24 cellular contexts compared by ENCODE assay signal in the genomic region with DNA sequence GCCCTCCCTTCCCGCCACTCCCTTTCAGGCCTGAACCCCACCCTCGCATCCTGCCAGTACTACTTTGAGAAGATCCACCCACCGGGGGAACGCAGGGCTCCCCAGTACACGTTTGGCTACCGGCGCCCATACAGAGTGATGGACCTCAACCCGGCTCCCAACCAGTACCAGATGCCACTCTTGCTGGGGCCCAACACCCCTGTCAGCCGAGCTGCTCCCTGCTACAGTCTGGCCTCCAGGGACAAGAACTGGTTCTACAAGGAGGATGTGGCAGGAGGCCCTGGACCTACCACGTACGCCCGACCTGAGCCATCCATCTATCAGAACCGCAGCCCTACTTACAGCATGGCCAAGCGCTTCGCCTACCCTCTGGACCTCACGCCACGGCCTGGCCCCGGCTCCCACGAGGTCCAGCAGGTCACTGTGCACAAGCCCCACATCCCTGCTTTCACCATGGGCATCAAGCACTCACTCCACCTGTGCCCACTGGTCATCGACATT. TPM values are rescaled to one million over a fixed set of nuclear protein-coding genes. Genes with fewer than 3 reads are reported as not detected.
DNase-seq lines count a peak whose midpoint lies in the region; ATAC-seq and TF ChIP-seq lines count a peak whose summit lies in the region.
"Had no signal": no experiment of that assay in that cellular context is flagged by ENCODE, and none has a peak within 500 bp of the region (broad histone marks: within the 10 kb centered on the region; RNA-seq: fewer than 3 reads in every experiment).

No MANE protein-coding gene starts in this region.

- H3K9me3 ChIP-seq in RWPE2 (ENCODE audit: severe bottlenecking) (no peaks in the 10 kb centered on the region), tibial artery (no peaks in the 10 kb centered on the region)
- H3K9me3 ChIP-seq: SJCRH30 had no signal

- DNase-seq in H7 (peak; percentile 46), RWPE2 (ENCODE audit: low spot score) (peak; percentile 73), mesothelial cell of epicardium (ENCODE audit: low spot score in 2 of 2, unreplicated experiment in 2 of 2) (no peak), tibial artery (peak; percentile 16 to 57), A172 (ENCODE audit: low spot score) (no peak), brain microvascular endothelial cell (no peak)
- DNase-seq: activated CD8-positive, alpha-beta T cell treated with anti-CD3 and anti-CD28 coated beads, Interleukin-2, amount 10 ng/mL, durations not matched to agents 7 days and 5 days; amniotic stem cell; effector CD4-positive, alpha-beta T cell; NCI-H1048; NCI-H446; NCI-H748 treated with DMSO at 0.1 percent for 48 hours; occipital lobe; SJCRH30; stimulated activated CD4-positive, alpha-beta T cell treated with anti-CD3 and anti-CD28 coated beads, Interleukin-1b, Interleukin-23, amount 100 ng/mL, for 48 hours; SW 1271; T-helper 9 cell had no signal

- no peak overlapping the region for H3K4me3 Mint-ChIP-seq in mesothelial cell of epicardium
- H3K4me3 Mint-ChIP-seq: activated CD8-positive, alpha-beta T cell treated with anti-CD3 and anti-CD28 coated beads, Interleukin-2, amount 10 ng/mL, durations not matched to agents 7 days and 5 days; activated naive CD4-positive, alpha-beta T cell treated with anti-CD3 and anti-CD28 coated beads, Interleukin-2, amount 50 U/mL, for 24 hours; stimulated activated naive CD8-positive, alpha-beta T cell treated with anti-CD3 and anti-CD28 coated beads, Interleukin-15, Interleukin-2, amounts not matched to agents 100 ng/mL and 50 ng/mL, for 24 hours had no signal

- H3K36me3 ChIP-seq in H7 (replicated peaks; ENCODE audit: control insufficient read depth, insufficient read depth, low read length) (no peaks in the 10 kb centered on the region), RWPE2 (ENCODE audit: low read depth) (no peaks in the 10 kb centered on the region), tibial artery (no peaks in the 10 kb centered on the region), brain microvascular endothelial cell (replicated peaks) (no peaks in the 10 kb centered on the region)
- H3K36me3 ChIP-seq: SJCRH30 had no signal

- H3K4me1 Mint-ChIP-seq in mesothelial cell of epicardium = peaks cover 30% of the 10 kb centered on the region

- TF ChIP-seq CTCF in RWPE2 (IDR thresholded peaks at IDR 0.05; ENCODE audit: poor library complexity, severe bottlenecking) (no peak), mesothelial cell of epicardium (IDR thresholded peaks at IDR 0.05; ENCODE audit: unreplicated experiment) (no peak), tibial artery (IDR thresholded peaks at IDR 0.05) (no peak), brain microvascular endothelial cell (IDR thresholded peaks at IDR 0.05; ENCODE audit: low read depth, low read length, missing control alignments) (no peak)

- H3K27me3 ChIP-seq in H7 (ENCODE audit: control insufficient read depth, insufficient read depth, low read length) (no peaks in the 10 kb centered on the region), RWPE2 (ENCODE audit: insufficient read depth, poor library complexity, severe bottlenecking) (no peaks in the 10 kb centered on the region), tibial artery (no peaks in the 10 kb centered on the region), brain microvascular endothelial cell (replicated peaks) (no peaks in the 10 kb centered on the region)
- H3K27me3 ChIP-seq: SJCRH30 had no signal

- H3K27ac Mint-ChIP-seq in mesothelial cell of epicardium = peak overlapping the region; percentile 26
- H3K27ac Mint-ChIP-seq: activated CD8-positive, alpha-beta T cell treated with anti-CD3 and anti-CD28 coated beads, Interleukin-2, amount 10 ng/mL, durations not matched to agents 7 days and 5 days; stimulated activated naive CD8-positive, alpha-beta T cell treated with anti-CD3 and anti-CD28 coated beads, Interleukin-15, Interleukin-2, amounts not matched to agents 100 ng/mL and 50 ng/mL, for 24 hours had no signal

- no peak for ATAC-seq in RWPE2 (ENCODE audit: low read depth)
- ATAC-seq in HG03139 (IDR thresholded peaks at IDR 0.05; ENCODE audit: unreplicated experiment) = no peak
- ATAC-seq: activated CD8-positive, alpha-beta T cell treated with anti-CD3 and anti-CD28 coated beads, Interleukin-2, amount 10 ng/mL, durations not matched to agents 7 days and 5 days; left lobe of liver; Panc1 had no signal

- H3K4me3 ChIP-seq in H7 (ENCODE audit: insufficient read depth, low read depth, low read length) = no peak overlapping the region
- no peak overlapping the region for H3K4me3 ChIP-seq in RWPE2 (ENCODE audit: severe bottlenecking)
- no peak overlapping the region for H3K4me3 ChIP-seq in tibial artery
- no peak overlapping the region for H3K4me3 ChIP-seq in brain microvascular endothelial cell (ENCODE audit: low read depth, low read length)
- H3K4me3 ChIP-seq: SJCRH30, smooth muscle cell had no signal

- intact Hi-C loops in tibial artery (cut with DNase I; ENCODE audit: low total_unique reads) = loop anchor here (5.0 kb wide), 1 partner anchor 75 kb away; no protein-coding TSS in a partner anchor

- no peaks in the 10 kb centered on the region for H3K9me3 Mint-ChIP-seq in mesothelial cell of epicardium
- H3K9me3 Mint-ChIP-seq: activated naive CD4-positive, alpha-beta T cell treated with anti-CD3 and anti-CD28 coated beads, Interleukin-2, amount 50 U/mL, for 24 hours; stimulated activated naive CD8-positive, alpha-beta T cell treated with anti-CD3 and anti-CD28 coated beads, Interleukin-15, Interleukin-2, amounts not matched to agents 100 ng/mL and 50 ng/mL, for 24 hours had no signal

- in situ Hi-C loops in brain microvascular endothelial cell (cut with HindIII; ENCODE audit: low pct_ligation_motif_present, low sequenced_read_pairs) = no loop called here

- peaks cover 1% of the 10 kb centered on the region for H3K36me3 Mint-ChIP-seq in mesothelial cell of epicardium
- H3K36me3 Mint-ChIP-seq: activated naive CD4-positive, alpha-beta T cell treated with anti-CD3 and anti-CD28 coated beads, Interleukin-2, amount 50 U/mL, for 24 hours had no signal

- H3K27ac ChIP-seq in RWPE2 (ENCODE audit: poor library complexity, severe bottlenecking) (no peak overlapping the region), tibial artery (no peak overlapping the region), brain microvascular endothelial cell (no peak overlapping the region)
- H3K27ac ChIP-seq: epithelial cell of prostate, SJCRH30 had no signal

- H3K4me1 ChIP-seq in RWPE2 (ENCODE audit: insufficient read depth, poor library complexity, severe bottlenecking) (peaks cover 11% of the 10 kb centered on the region), tibial artery (peaks cover 10 to 16% (median 13%) of the 10 kb centered on the region in 4 donors)

- H3K27me3 Mint-ChIP-seq in mesothelial cell of epicardium (ENCODE audit: low read depth) = no peaks in the 10 kb centered on the region

RNA-seq across cellular contexts. Expression of a gene that starts 14.4 kb away (rescaled TPM):
- total RNA-seq in H7 (2014; rRNA removed; shearing (Covaris generic)) = 4.3 and 5.0 TPM in 2 replicates
- 11.3 to 11.8 TPM (median 11.4 TPM) in 3 replicates for total RNA-seq in mesothelial cell of epicardium
- 132 and 171 TPM in 2 replicates for total RNA-seq in A172 (2014; rRNA removed; shearing (Covaris generic))
- total RNA-seq: activated CD8-positive, alpha-beta T cell treated with anti-CD3 and anti-CD28 coated beads, Interleukin-2, amount 10 ng/mL, durations not matched to agents 7 days and 5 days had no signal

Comparison
In these comparisons a context has a peak if more than half of its experiments do, and no peak if none do; other contexts are left out.
1. DNase-seq: peak in H7 (single experiment), RWPE2 (single experiment) and tibial artery (2 of 2); none in mesothelial cell of epicardium (0 of 2), A172 (single experiment) and brain microvascular endothelial cell (single experiment).
2. RNA of a gene that starts 14.4 kb away (total RNA-seq): 132 to 171 TPM in A172; 11.3 to 11.8 TPM in mesothelial cell of epicardium and 4.3 to 5.0 TPM in H7; every median in the first group is over 10 times any median in the second.